9 cellular contexts compared by ENCODE assay signal in the genomic region with DNA sequence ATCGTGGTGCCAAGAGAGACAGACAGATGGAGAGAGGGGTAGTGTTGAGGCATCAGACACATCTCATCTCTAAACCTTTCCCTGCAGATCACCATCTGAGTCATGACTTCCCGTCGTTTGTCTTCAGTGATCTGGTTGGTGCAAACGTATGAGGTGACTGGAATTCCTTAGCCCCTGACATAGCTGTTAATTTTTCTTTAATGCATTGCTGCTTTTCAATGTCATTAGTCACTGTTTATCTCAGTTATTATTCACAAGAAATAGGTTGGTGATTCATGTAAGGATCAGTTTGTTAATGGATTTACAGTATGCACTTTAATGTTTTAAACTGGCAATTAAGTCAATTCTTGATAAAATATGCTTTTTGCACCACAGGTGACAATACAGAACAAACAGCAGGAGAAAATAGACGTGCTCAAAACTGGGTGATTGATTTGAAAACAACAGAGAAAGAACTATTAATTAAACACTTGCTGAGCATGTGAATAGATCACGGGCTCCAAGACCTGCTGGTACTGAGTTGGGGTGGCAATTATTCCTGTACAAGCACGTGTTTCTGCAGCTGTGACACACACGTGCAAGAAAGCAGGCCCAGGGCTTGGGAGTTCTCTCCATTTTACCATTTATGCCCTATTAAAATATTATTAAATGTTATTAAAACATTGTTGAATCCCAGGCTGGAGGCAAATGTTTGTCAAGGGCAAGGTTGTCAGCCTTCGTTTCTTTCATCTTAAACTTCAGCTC. TPM values are rescaled to one million over a fixed set of nuclear protein-coding genes. Genes with fewer than 3 reads are reported as not detected.
A peak's percentile ranks its signal among the peaks of the same experiment; 100 is the strongest.
DNase-seq lines count a peak whose midpoint lies in the region; ATAC-seq, FAIRE-seq and TF ChIP-seq lines count a peak whose summit lies in the region.
"Had no signal": no experiment of that assay in that cellular context is flagged by ENCODE, and none has a peak within 500 bp of the region (broad histone marks: within the 10 kb centered on the region; RNA-seq: fewer than 3 reads in every experiment).

No MANE protein-coding gene starts in this region.

- peak overlapping the region; percentile 97 for H3K27ac ChIP-seq in keratinocyte (ENCODE audit: control insufficient read depth, insufficient read depth, low read length)

- peak overlapping the region; percentile 76 for H3K4me3 Mint-ChIP-seq in Calu3 (ENCODE audit: low read depth, unreplicated experiment)
- H3K4me3 Mint-ChIP-seq in T-helper 2 cell treated with Interferon-gamma antibody and Interleukin-4, amounts not matched to agents 5 μg/mL and 100 μg/mL, for 36 hours: peak overlapping the region; percentile 61

- peak; percentile 100 for FAIRE-seq in keratinocyte (lab: Jason Lieb, UNC)

- H3K79me2 ChIP-seq in keratinocyte (ENCODE audit: control insufficient read depth, insufficient read depth, low read length): peaks cover 32% of the 10 kb centered on the region

- H3K4me2 ChIP-seq in keratinocyte (ENCODE audit: control insufficient read depth, extremely low read depth, insufficient read depth, low read depth, low read length): peak overlapping the region; percentile 90

- H3K9me3 Mint-ChIP-seq in Calu3 (ENCODE audit: low read depth, unreplicated experiment): no peaks in the 10 kb centered on the region
- H3K9me3 Mint-ChIP-seq in T-helper 2 cell treated with Interferon-gamma antibody and Interleukin-4, amounts not matched to agents 5 μg/mL and 100 μg/mL, for 36 hours: no peaks in the 10 kb centered on the region

- no peak overlapping the region for H2AFZ ChIP-seq in keratinocyte (ENCODE audit: control insufficient read depth, low read length)

- H3K9me1 ChIP-seq in keratinocyte (ENCODE audit: control insufficient read depth, extremely low read depth, insufficient read depth, low read length): no peaks in the 10 kb centered on the region

- no peaks in the 10 kb centered on the region for H3K27me3 Mint-ChIP-seq in Calu3 (ENCODE audit: unreplicated experiment)
- no peaks in the 10 kb centered on the region for H3K27me3 Mint-ChIP-seq in T-helper 2 cell treated with Interferon-gamma antibody and Interleukin-4, amounts not matched to agents 5 μg/mL and 100 μg/mL, for 36 hours (ENCODE audit: low read depth)

- no peaks in the 10 kb centered on the region for H3K27me3 ChIP-seq in keratinocyte (ENCODE audit: control insufficient read depth, extremely low read depth, insufficient read depth, low read length)
- H3K27me3 ChIP-seq: stomach had no signal

- H3K36me3 Mint-ChIP-seq in Calu3 (ENCODE audit: insufficient read depth, unreplicated experiment): peaks cover 12% of the 10 kb centered on the region
- no peaks in the 10 kb centered on the region for H3K36me3 Mint-ChIP-seq in T-helper 2 cell treated with Interferon-gamma antibody and Interleukin-4, amounts not matched to agents 5 μg/mL and 100 μg/mL, for 36 hours (ENCODE audit: low read depth)

- H3K9me3 ChIP-seq in keratinocyte (ENCODE audit: control insufficient read depth, low read depth, low read length): no peaks in the 10 kb centered on the region
- H3K9me3 ChIP-seq: stomach had no signal

- no peak for ATAC-seq in GM21390 (IDR thresholded peaks at IDR 0.05; ENCODE audit: unreplicated experiment)

- DNase-seq in Calu3: peak; percentile 14
- DNase-seq in HK-2 (ENCODE audit: unreplicated experiment): peak; percentile 55
- no peak for DNase-seq in T-helper 2 cell treated with Interferon-gamma antibody and Interleukin-4, amounts not matched to agents 5 μg/mL and 100 μg/mL, for 36 hours (ENCODE audit: low spot score)
- DNase-seq in keratinocyte (ENCODE audit: low read depth, low spot score): peak; percentile 95
- DNase-seq in retina: no peak
- no peak for DNase-seq in KBM-7
- no peak for DNase-seq in stimulated activated CD4-positive, alpha-beta T cell treated with anti-CD3 and anti-CD28 coated beads, Interleukin-12 subunit alpha, Interleukin-12 subunit beta, amount 100 ng/mL, for 4 hours
- DNase-seq: stomach had no signal

- H3K36me3 ChIP-seq in keratinocyte (ENCODE audit: control insufficient read depth in 2 of 2, extremely low read depth in 1 of 2, insufficient read depth in 2 of 2, low read length in 2 of 2): no peaks in the 10 kb centered on the region
- H3K36me3 ChIP-seq: stomach had no signal

- H4K20me1 ChIP-seq in keratinocyte (ENCODE audit: control insufficient read depth, extremely low read depth, insufficient read depth, low read length): peaks cover 3% of the 10 kb centered on the region

- CTCF ChIA-PET in Calu3 (lab: Charles Lee): interaction anchor here (0.6 kb wide), 1 partner anchor 38 kb away, joined by 3 read pairs; no protein-coding TSS in a partner anchor

- dilution Hi-C loops in keratinocyte (cut with MboI; ENCODE audit: extremely low pct_ligation_motif_present, low sequenced_read_pairs): no loop called here

- TF ChIP-seq CTCF in Calu3 (IDR thresholded peaks at IDR 0.05; ENCODE audit: unreplicated experiment) (no peak), keratinocyte (optimal IDR thresholded peaks at IDR 0.05 in 1 of 3, IDR thresholded peaks at IDR 0.05 in 1 of 3, conservative IDR thresholded peaks at IDR 0.05 in 1 of 3; ENCODE audit: extremely low read depth in 1 of 3, insufficient read depth in 2 of 3, low read length in 3 of 3) (no peak)

- peak overlapping the region; percentile 91 for H3K27ac Mint-ChIP-seq in Calu3 (ENCODE audit: unreplicated experiment)
- H3K27ac Mint-ChIP-seq in T-helper 2 cell treated with Interferon-gamma antibody and Interleukin-4, amounts not matched to agents 5 μg/mL and 100 μg/mL, for 36 hours: peak overlapping the region; percentile 24

- H3K4me3 ChIP-seq in keratinocyte (ENCODE audit: control insufficient read depth in 2 of 3, extremely low read depth in 1 of 3, insufficient read depth in 2 of 3, low read depth in 1 of 3, low read length in 3 of 3): peak overlapping the region in 1 of 3 experiments; percentile 91
- H3K4me3 ChIP-seq: stomach had no signal

- intact Hi-C loops in Calu3 (cut with micrococcal nuclease; ENCODE audit: unreplicated experiment): loop anchor here (5.0 kb wide), 1 partner anchor 56 kb away; no protein-coding TSS in a partner anchor

- H3K9ac ChIP-seq in keratinocyte (ENCODE audit: control insufficient read depth, extremely low read depth, insufficient read depth, low read length): peak overlapping the region; percentile 97

- no TSS peak for BruUV-seq in Calu3 (replicated peaks; lab: Mats Ljungman, UMichigan)

- H3K4me1 Mint-ChIP-seq in Calu3 (ENCODE audit: low read depth, unreplicated experiment): peaks cover 28% of the 10 kb centered on the region
- H3K4me1 Mint-ChIP-seq in T-helper 2 cell treated with Interferon-gamma antibody and Interleukin-4, amounts not matched to agents 5 μg/mL and 100 μg/mL, for 36 hours (ENCODE audit: low read depth): peaks cover 49% of the 10 kb centered on the region

- H3K4me1 ChIP-seq in keratinocyte (ENCODE audit: control insufficient read depth, extremely low read depth, insufficient read depth, low read length): peaks cover 56% of the 10 kb centered on the region

- in situ Hi-C loops in KBM-7 (cut with MboI; ENCODE audit: low pct_unique_long_range_greater_than_20kb, low sequenced_read_pairs): no loop called here

RNA-seq across cellular contexts. Expression of a gene that starts 1.4 kb away (rescaled TPM):
- total RNA-seq in Calu3 (2022): 23.3 and 26.4 TPM in 2 replicates
- polyA plus RNA-seq in keratinocyte: 41.9 to 106 TPM (median 52.5 TPM) in 3 replicates
- 43.2 TPM for polyA plus RNA-seq in keratinocyte (2011; ENCODE audit: low read depth)
- polyA plus RNA-seq in keratinocyte (2011; cell fraction: cytosol; rRNA removed): 27.5 and 70.7 TPM in 2 replicates
- polyA plus RNA-seq in keratinocyte (2011; cell fraction: nucleus; rRNA removed): 63.9 and 77.4 TPM in 2 replicates
- polyA plus RNA-seq in keratinocyte (2012; ENCODE audit: low replicate concordance): 33.8 and 66.2 TPM in 2 replicates
- polyA minus RNA-seq in keratinocyte: 50.2 to 103 TPM (median 66.3 TPM) in 3 replicates
- polyA minus RNA-seq in keratinocyte (2011; cell fraction: cytosol; rRNA and poly(A)+ RNA removed): 32.8 TPM
- polyA minus RNA-seq in keratinocyte (2011; cell fraction: nucleus; rRNA and poly(A)+ RNA removed): 62.8 and 110 TPM in 2 replicates

Comparison
In these comparisons a context has a peak if more than half of its experiments do, and no peak if none do; other contexts are left out.
1. DNase-seq: peak in Calu3 (single experiment), HK-2 (single experiment) and keratinocyte (single experiment); none in T-helper 2 cell treated with Interferon-gamma antibody and Interleukin-4, amounts not matched to agents 5 μg/mL and 100 μg/mL, for 36 hours (single experiment), retina (single experiment), KBM-7 (single experiment) and stimulated activated CD4-positive, alpha-beta T cell treated with anti-CD3 and anti-CD28 coated beads, Interleukin-12 subunit alpha, Interleukin-12 subunit beta, amount 100 ng/mL, for 4 hours (single experiment).